8 cellular contexts compared by ENCODE assay signal in genomic region chr17:58352843-58353719, GRCh38. TPM values are rescaled to one million over a fixed set of nuclear protein-coding genes. Genes with fewer than 3 reads are reported as not detected.
DNase-seq lines count a peak whose midpoint lies in the region; ATAC-seq, FAIRE-seq and TF ChIP-seq lines count a peak whose summit lies in the region.

No MANE protein-coding gene starts in this region.

- no peak for FAIRE-seq in keratinocyte (lab: Jason Lieb, UNC)

- H3K79me2 ChIP-seq in mammary epithelial cell (ENCODE audit: insufficient read depth, low read length) (peaks cover 17% of the 10 kb centered on the region), keratinocyte (ENCODE audit: control insufficient read depth, insufficient read depth, low read length) (peaks cover 17% of the 10 kb centered on the region)

- CTCF ChIA-PET in activated naive CD4-positive, alpha-beta T cell treated with anti-CD3 and anti-CD28 coated beads for 36 hours (lab: Charles Lee): interaction anchor here (0.9 to 3.1 kb wide), 6 partner anchors 9 to 64 kb away, joined by 3 to 28 read pairs (median 6); partner anchors contain the start of gene RNF43
- CTCF ChIA-PET in mammary epithelial cell (lab: Charles Lee; ENCODE audit: low non-redundant PET): interaction anchor here (1.5 kb wide), 2 partner anchors 35 to 64 kb away, joined by 5 to 20 read pairs; partner anchors contain the start of gene RNF43

- H3K36me3 ChIP-seq in mammary epithelial cell (ENCODE audit: insufficient read depth, low read length) (peaks cover 11% of the 10 kb centered on the region), keratinocyte (ENCODE audit: control insufficient read depth in 2 of 2, extremely low read depth in 1 of 2, insufficient read depth in 2 of 2, low read length in 2 of 2) (peaks cover 27 to 28% of the 10 kb centered on the region in 2 experiments)

- no peaks in the 10 kb centered on the region for H4K20me1 ChIP-seq in mammary epithelial cell (ENCODE audit: insufficient read depth, low read length)
- H4K20me1 ChIP-seq in keratinocyte (ENCODE audit: control insufficient read depth, extremely low read depth, insufficient read depth, low read length): no peaks in the 10 kb centered on the region

- intact Hi-C loops in activated naive CD4-positive, alpha-beta T cell treated with anti-CD3 and anti-CD28 coated beads for 36 hours (cut with micrococcal nuclease): loop anchor here (1.0 to 2.0 kb wide), 6 partner anchors 9 to 164 kb away; partner anchors contain the start of genes RNF43 and TSPOAP1
- intact Hi-C loops in mammary epithelial cell (cut with micrococcal nuclease): loop anchor here (1.0 kb wide), 2 partner anchors 49 to 64 kb away; partner anchors contain the start of gene RNF43

- H3K27ac ChIP-seq in mammary epithelial cell (ENCODE audit: insufficient read depth, low read depth, low read length): peak overlapping the region; percentile 86
- peak overlapping the region; percentile 81 for H3K27ac ChIP-seq in keratinocyte (ENCODE audit: control insufficient read depth, insufficient read depth, low read length)

- H3K36me3 Mint-ChIP-seq in activated naive CD4-positive, alpha-beta T cell treated with anti-CD3 and anti-CD28 coated beads for 36 hours (ENCODE audit: low read depth): peaks cover 22% of the 10 kb centered on the region
- H3K36me3 Mint-ChIP-seq in stimulated activated memory B cell treated with anti-CD40 and anti-IgM and Interleukin-4, amounts not matched to agents 10 μg/mL and 1 μg/mL and 100 μg/mL, for 72 hours: peaks cover 26% of the 10 kb centered on the region

- H3K9ac ChIP-seq in mammary epithelial cell (ENCODE audit: insufficient read depth, low read length): peak overlapping the region; percentile 80
- H3K9ac ChIP-seq in keratinocyte (ENCODE audit: control insufficient read depth, extremely low read depth, insufficient read depth, low read length): peak overlapping the region; percentile 77

- no peaks in the 10 kb centered on the region for H3K27me3 Mint-ChIP-seq in activated naive CD4-positive, alpha-beta T cell treated with anti-CD3 and anti-CD28 coated beads for 36 hours (ENCODE audit: low read depth)
- no peaks in the 10 kb centered on the region for H3K27me3 Mint-ChIP-seq in stimulated activated memory B cell treated with anti-CD40 and anti-IgM and Interleukin-4, amounts not matched to agents 10 μg/mL and 1 μg/mL and 100 μg/mL, for 72 hours

- H3K4me1 ChIP-seq in mammary epithelial cell (ENCODE audit: insufficient read depth, low read length): peaks cover 14% of the 10 kb centered on the region
- H3K4me1 ChIP-seq in keratinocyte (ENCODE audit: control insufficient read depth, extremely low read depth, insufficient read depth, low read length): peaks cover 13% of the 10 kb centered on the region

- H3K27me3 ChIP-seq in mammary epithelial cell (ENCODE audit: insufficient read depth, low read length): no peaks in the 10 kb centered on the region
- H3K27me3 ChIP-seq in keratinocyte (ENCODE audit: control insufficient read depth, extremely low read depth, insufficient read depth, low read length): no peaks in the 10 kb centered on the region

- BruUV-seq in mammary epithelial cell (replicated peaks; lab: Mats Ljungman, UMichigan): no TSS peak

- H3K27ac Mint-ChIP-seq in activated naive CD4-positive, alpha-beta T cell treated with anti-CD3 and anti-CD28 coated beads for 36 hours: peak overlapping the region; percentile 96
- peak overlapping the region; percentile 95 for H3K27ac Mint-ChIP-seq in stimulated activated memory B cell treated with anti-CD40 and anti-IgM and Interleukin-4, amounts not matched to agents 10 μg/mL and 1 μg/mL and 100 μg/mL, for 72 hours

- H3K4me3 Mint-ChIP-seq in activated naive CD4-positive, alpha-beta T cell treated with anti-CD3 and anti-CD28 coated beads for 36 hours: peak overlapping the region; percentile 100
- H3K4me3 Mint-ChIP-seq in stimulated activated memory B cell treated with anti-CD40 and anti-IgM and Interleukin-4, amounts not matched to agents 10 μg/mL and 1 μg/mL and 100 μg/mL, for 72 hours: peak overlapping the region; percentile 100

- H3K4me1 Mint-ChIP-seq in activated naive CD4-positive, alpha-beta T cell treated with anti-CD3 and anti-CD28 coated beads for 36 hours (ENCODE audit: low read depth): peaks cover 41% of the 10 kb centered on the region
- peaks cover 38% of the 10 kb centered on the region for H3K4me1 Mint-ChIP-seq in stimulated activated memory B cell treated with anti-CD40 and anti-IgM and Interleukin-4, amounts not matched to agents 10 μg/mL and 1 μg/mL and 100 μg/mL, for 72 hours

- in situ Hi-C loops in mammary epithelial cell (cut with MboI; ENCODE audit: low sequenced_read_pairs in 2 of 2): loop anchor here (5.0 to 10.0 kb wide), 2 partner anchors 62 to 64 kb away; partner anchors contain the start of gene RNF43 (in 2 of the 2)

- no peaks in the 10 kb centered on the region for H3K9me3 Mint-ChIP-seq in activated naive CD4-positive, alpha-beta T cell treated with anti-CD3 and anti-CD28 coated beads for 36 hours
- H3K9me3 Mint-ChIP-seq in stimulated activated memory B cell treated with anti-CD40 and anti-IgM and Interleukin-4, amounts not matched to agents 10 μg/mL and 1 μg/mL and 100 μg/mL, for 72 hours: no peaks in the 10 kb centered on the region

- DNase-seq in activated naive CD4-positive, alpha-beta T cell treated with anti-CD3 and anti-CD28 coated beads for 36 hours: peak; percentile 66
- DNase-seq in activated naive CD4-positive, alpha-beta T cell (lab: John Stamatoyannopoulos, UW): no peak
- DNase-seq in OCI-M1 (lab: John Stamatoyannopoulos, UW) (peak; percentile 72), mammary epithelial cell (no peak), keratinocyte (ENCODE audit: low read depth, low spot score) (no peak), hippocampal formation (lab: John Stamatoyannopoulos, UW) (no peak), NCI-H524 treated with DMSO at 0.1 percent for 48 hours (lab: John Stamatoyannopoulos, UW) (no peak)

- H3K9me3 ChIP-seq in mammary epithelial cell (replicated peaks; ENCODE audit: insufficient read depth, low read length) (no peaks in the 10 kb centered on the region), keratinocyte (ENCODE audit: control insufficient read depth, low read depth, low read length) (no peaks in the 10 kb centered on the region)

- dilution Hi-C loops in mammary epithelial cell (cut with HindIII; ENCODE audit: low sequenced_read_pairs): no loop called here
- dilution Hi-C loops in keratinocyte (cut with MboI; ENCODE audit: extremely low pct_ligation_motif_present, low sequenced_read_pairs): no loop called here

- peak overlapping the region; percentile 86 for H2AFZ ChIP-seq in mammary epithelial cell (ENCODE audit: low read depth, low read length)
- peak overlapping the region; percentile 4 for H2AFZ ChIP-seq in keratinocyte (ENCODE audit: control insufficient read depth, low read length)

- no peaks in the 10 kb centered on the region for H3K9me1 ChIP-seq in keratinocyte (ENCODE audit: control insufficient read depth, extremely low read depth, insufficient read depth, low read length)

- H3K4me3 ChIP-seq in mammary epithelial cell (replicated peaks in 1 of 3; ENCODE audit: insufficient read depth in 1 of 3, low read depth in 2 of 3, low read length in 3 of 3) (peak overlapping the region; percentile 68 to 88 (median 85)), keratinocyte (ENCODE audit: control insufficient read depth in 2 of 3, extremely low read depth in 1 of 3, insufficient read depth in 2 of 3, low read depth in 1 of 3, low read length in 3 of 3) (peak overlapping the region; percentile 70 to 95 (median 78))

- H3K4me2 ChIP-seq in mammary epithelial cell (ENCODE audit: insufficient read depth, low read depth, low read length) (peak overlapping the region; percentile 90), keratinocyte (ENCODE audit: control insufficient read depth, extremely low read depth, insufficient read depth, low read depth, low read length) (peak overlapping the region; percentile 90)

- no peak for TF ChIP-seq CTCF in mammary epithelial cell (conservative IDR thresholded peaks at IDR 0.05 in 1 of 2, IDR thresholded peaks at IDR 0.05 in 1 of 2; ENCODE audit: extremely low read depth in 1 of 2, insufficient read depth in 1 of 2, low read depth in 1 of 2, low read length in 2 of 2)
- TF ChIP-seq CTCF in keratinocyte (optimal IDR thresholded peaks at IDR 0.05 in 1 of 3, IDR thresholded peaks at IDR 0.05 in 1 of 3, conservative IDR thresholded peaks at IDR 0.05 in 1 of 3; ENCODE audit: extremely low read depth in 1 of 3, insufficient read depth in 2 of 3, low read length in 3 of 3): no peak

- peak; percentile 41 for ATAC-seq in stimulated activated memory B cell treated with anti-CD40 and anti-IgM and Interleukin-4, amounts not matched to agents 10 μg/mL and 1 μg/mL and 100 μg/mL, for 72 hours

- 31% methylated on average over 17 of the region's 17 CpGs for WGBS in mammary epithelial cell (ENCODE audit: low coverage, missing lambda C conversion rate)

RNA-seq across cellular contexts. Expression of gene SUPT4H1, which starts 1.1 kb away (rescaled TPM):
- total RNA-seq in activated naive CD4-positive, alpha-beta T cell treated with anti-CD3 and anti-CD28 coated beads for 36 hours: 10 to 100 TPM; 76.6 to 76.9 TPM
- total RNA-seq in mammary epithelial cell: 10 to 100 TPM; 32.3 to 55.3 TPM
- polyA plus RNA-seq in mammary epithelial cell (94.7 TPM), keratinocyte (107 to 206 TPM (median 161 TPM) in 3 replicates)
- polyA minus RNA-seq in mammary epithelial cell (126 TPM), keratinocyte (28.7 to 77.6 TPM (median 57.7 TPM) in 3 replicates)
- 113 TPM for polyA plus RNA-seq in keratinocyte (2011; ENCODE audit: low read depth)
- 99.9 and 137 TPM in 2 replicates for polyA plus RNA-seq in keratinocyte (2011; cell fraction: cytosol; rRNA removed)
- 65.9 and 75.0 TPM in 2 replicates for polyA plus RNA-seq in keratinocyte (2011; cell fraction: nucleus; rRNA removed)
- 90.7 and 125 TPM in 2 replicates for polyA plus RNA-seq in keratinocyte (2012; ENCODE audit: low replicate concordance)
- polyA minus RNA-seq in keratinocyte (2011; cell fraction: cytosol; rRNA and poly(A)+ RNA removed): 36.6 TPM
- 11.6 and 18.3 TPM in 2 replicates for polyA minus RNA-seq in keratinocyte (2011; cell fraction: nucleus; rRNA and poly(A)+ RNA removed)

RNA-seq across cellular contexts. Expression of gene TSPOAP1, which starts 24.5 kb away (rescaled TPM):
- 10 to 100 TPM; 18.5 to 20.0 TPM for total RNA-seq in activated naive CD4-positive, alpha-beta T cell treated with anti-CD3 and anti-CD28 coated beads for 36 hours
- total RNA-seq in mammary epithelial cell: under 1 TPM; 0.05 to 0.17 TPM
- polyA plus RNA-seq in mammary epithelial cell (not detected), keratinocyte (0.02 to 0.10 TPM (median 0.04 TPM) in 3 replicates)
- polyA minus RNA-seq in mammary epithelial cell (not detected), keratinocyte (0.22 TPM in 1 of 3 replicates, not detected in the others)
- not detected for polyA plus RNA-seq in keratinocyte (2011; ENCODE audit: low read depth)
- not detected in 2 replicates for polyA plus RNA-seq in keratinocyte (2011; cell fraction: cytosol; rRNA removed)
- 0.22 and 0.36 TPM in 2 replicates for polyA plus RNA-seq in keratinocyte (2011; cell fraction: nucleus; rRNA removed)
- polyA plus RNA-seq in keratinocyte (2012; ENCODE audit: low replicate concordance): 0.10 TPM in 1 of 2 replicates, not detected in the other
- not detected for polyA minus RNA-seq in keratinocyte (2011; cell fraction: cytosol; rRNA and poly(A)+ RNA removed)
- polyA minus RNA-seq in keratinocyte (2011; cell fraction: nucleus; rRNA and poly(A)+ RNA removed): not detected in 2 replicates

Comparison
In these comparisons a context has a peak if more than half of its experiments do, and no peak if none do; other contexts are left out.
1. DNase-seq: peak in activated naive CD4-positive, alpha-beta T cell treated with anti-CD3 and anti-CD28 coated beads for 36 hours (single experiment) and OCI-M1 (single experiment); none in activated naive CD4-positive, alpha-beta T cell (0 of 4), mammary epithelial cell (single experiment), keratinocyte (single experiment), hippocampal formation (0 of 2) and NCI-H524 treated with DMSO at 0.1 percent for 48 hours (single experiment).
2. RNA of gene TSPOAP1, which starts 24.5 kb away (total RNA-seq): 18.5 to 20.0 TPM in activated naive CD4-positive, alpha-beta T cell treated with anti-CD3 and anti-CD28 coated beads for 36 hours; 0.05 to 0.17 TPM in mammary epithelial cell; every median in the first group is over 10 times any median in the second.